In the genomic region with DNA sequence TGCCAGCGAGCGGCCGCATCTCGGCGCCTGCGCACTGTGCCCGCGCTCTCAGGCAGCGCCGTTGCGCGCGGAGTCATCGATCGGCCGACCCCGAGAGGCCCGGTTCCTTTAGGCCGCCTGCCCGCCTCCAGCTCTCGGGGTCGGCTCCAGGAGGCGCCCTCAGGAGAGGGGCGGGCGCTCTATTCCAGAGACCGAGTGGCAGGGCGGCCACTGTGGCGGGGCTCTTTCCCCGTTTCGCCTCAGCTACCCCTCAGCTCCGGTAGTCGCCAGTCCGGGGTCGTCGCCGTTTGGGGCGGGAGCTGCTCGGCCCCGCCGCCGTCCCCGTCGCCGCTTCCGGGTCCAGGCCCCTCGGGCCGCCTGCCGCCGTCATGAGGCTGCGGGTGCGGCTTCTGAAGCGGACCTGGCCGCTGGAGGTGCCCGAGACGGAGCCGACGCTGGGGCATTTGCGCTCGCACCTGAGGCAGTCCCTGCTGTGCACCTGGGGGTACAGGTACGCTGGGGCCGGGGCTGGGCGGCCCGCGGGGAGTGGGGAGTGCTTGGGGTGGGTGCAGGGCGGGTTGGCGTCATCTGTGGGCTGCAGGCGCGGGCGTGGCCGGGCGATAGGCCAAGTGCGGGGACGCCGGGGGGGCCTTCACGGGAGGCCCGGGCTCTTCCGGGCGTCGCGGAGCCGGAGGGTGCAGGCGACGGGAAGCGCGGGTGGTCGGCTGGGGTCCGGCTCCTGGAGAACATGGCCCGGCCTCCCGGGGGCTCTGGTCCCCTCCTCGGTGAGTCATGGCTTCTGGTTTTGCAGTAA, we compare ENCODE assay signal across 1 cellular context.
A peak's percentile ranks its signal among the peaks of the same experiment; 100 is the strongest.
TF ChIP-seq lines count a peak whose summit lies in the region.

A gene (plus strand): TSS at position 177 of the 793 bp plus-strand sequence. CDS start 192 bp downstream, at position 369.

TF ChIP-seq in K562, 482 proteins besides CTCF, POLR2A, EP300 and RAD21 (continued from another document and continues in another):
- TF ChIP-seq, protein P1, sequence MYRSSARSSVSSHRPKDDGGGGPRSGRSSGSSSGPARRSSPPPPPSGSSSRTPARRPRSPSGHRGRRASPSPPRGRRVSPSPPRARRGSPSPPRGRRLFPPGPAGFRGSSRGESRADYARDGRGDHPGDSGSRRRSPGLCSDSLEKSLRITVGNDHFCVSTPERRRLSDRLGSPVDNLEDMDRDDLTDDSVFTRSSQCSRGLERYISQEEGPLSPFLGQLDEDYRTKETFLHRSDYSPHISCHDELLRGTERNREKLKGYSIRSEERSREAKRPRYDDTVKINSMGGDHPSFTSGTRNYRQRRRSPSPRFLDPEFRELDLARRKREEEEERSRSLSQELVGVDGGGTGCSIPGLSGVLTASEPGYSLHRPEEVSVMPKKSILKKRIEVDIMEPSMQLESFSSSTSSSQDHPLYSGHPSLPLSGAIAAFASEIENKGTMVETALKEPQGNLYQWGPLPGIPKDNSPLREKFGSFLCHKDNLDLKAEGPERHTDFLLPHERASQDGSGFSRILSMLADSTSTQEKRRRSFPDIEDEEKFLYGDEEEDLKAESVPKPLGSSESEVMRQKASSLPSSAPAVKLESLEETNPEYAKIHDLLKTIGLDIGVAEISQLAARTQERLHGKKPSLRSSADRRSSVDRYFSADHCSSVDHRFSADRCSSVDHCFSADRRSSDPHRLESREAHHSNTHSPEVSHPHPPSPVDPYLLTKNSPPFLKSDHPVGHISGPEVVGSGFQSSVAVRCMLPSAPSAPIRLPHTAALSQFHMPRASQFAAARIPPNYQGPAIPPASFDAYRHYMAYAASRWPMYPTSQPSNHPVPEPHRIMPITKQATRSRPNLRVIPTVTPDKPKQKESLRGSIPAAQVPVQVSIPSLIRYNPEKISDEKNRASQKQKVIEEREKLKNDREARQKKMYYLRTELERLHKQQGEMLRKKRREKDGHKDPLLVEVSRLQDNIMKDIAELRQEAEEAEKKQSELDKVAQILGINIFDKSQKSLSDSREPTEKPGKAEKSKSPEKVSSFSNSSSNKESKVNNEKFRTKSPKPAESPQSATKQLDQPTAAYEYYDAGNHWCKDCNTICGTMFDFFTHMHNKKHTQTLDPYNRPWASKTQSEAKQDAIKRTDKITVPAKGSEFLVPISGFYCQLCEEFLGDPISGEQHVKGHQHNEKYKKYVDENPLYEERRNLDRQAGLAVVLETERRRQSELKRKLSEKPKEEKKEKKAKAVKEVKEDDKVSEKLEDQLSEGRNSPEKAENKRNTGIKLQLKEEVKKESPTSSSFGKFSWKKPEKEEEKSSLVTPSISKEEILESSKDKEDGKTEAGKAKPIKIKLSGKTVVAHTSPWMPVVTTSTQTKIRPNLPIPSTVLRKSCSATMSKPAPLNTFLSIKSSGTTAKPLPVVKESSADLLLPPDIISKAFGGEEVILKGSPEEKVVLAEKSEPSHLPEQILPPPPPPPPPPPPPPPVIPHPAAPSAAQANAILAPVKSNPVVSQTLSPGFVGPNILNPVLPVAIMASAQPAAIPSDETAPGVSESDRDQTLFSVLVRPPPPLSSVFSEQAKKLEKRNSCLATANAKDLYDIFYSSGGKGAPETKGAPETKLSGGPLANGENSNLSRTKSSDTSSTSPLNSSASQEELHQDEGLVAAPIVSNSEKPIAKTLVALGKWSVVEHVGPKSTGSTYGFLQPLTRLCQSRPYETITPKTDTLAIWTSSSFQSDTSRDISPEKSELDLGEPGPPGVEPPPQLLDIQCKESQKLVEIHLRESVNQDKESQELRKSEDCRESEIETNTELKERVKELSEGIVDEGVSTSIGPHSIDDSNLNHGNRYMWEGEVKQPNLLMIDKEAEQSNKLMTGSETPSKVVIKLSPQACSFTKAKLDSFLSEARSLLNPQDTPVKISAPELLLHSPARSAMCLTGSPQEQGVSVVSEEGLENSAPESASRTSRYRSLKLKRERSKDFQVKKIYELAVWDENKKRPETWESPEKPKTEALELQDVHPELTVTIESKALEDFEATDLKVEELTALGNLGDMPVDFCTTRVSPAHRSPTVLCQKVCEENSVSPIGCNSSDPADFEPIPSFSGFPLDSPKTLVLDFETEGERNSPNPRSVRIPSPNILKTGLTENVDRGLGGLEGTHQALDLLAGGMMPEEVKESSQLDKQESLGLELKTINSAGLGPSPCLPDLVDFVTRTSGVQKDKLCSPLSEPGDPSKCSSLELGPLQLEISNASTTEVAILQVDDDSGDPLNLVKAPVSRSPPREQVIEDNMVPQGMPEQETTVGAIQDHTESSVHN (IDR thresholded peaks at IDR 0.05; ENCODE audit: borderline replicate concordance in 1 of 2, low read depth in 1 of 2) = no peak
- TF ChIP-seq RFX5 (IDR thresholded peaks at IDR 0.05; ENCODE audit: low read depth, low read length) = no peak
- TF ChIP-seq, protein P2, sequence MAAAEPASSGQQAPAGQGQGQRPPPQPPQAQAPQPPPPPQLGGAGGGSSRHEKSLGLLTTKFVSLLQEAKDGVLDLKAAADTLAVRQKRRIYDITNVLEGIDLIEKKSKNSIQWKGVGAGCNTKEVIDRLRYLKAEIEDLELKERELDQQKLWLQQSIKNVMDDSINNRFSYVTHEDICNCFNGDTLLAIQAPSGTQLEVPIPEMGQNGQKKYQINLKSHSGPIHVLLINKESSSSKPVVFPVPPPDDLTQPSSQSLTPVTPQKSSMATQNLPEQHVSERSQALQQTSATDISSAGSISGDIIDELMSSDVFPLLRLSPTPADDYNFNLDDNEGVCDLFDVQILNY (CRISPR knock-in tag; IDR thresholded peaks at IDR 0.05) = no peak
- no peak for TF ChIP-seq STAG1 (CRISPR knock-in tag; IDR thresholded peaks at IDR 0.05; ENCODE audit: borderline replicate concordance)
- TF ChIP-seq, protein P3, sequence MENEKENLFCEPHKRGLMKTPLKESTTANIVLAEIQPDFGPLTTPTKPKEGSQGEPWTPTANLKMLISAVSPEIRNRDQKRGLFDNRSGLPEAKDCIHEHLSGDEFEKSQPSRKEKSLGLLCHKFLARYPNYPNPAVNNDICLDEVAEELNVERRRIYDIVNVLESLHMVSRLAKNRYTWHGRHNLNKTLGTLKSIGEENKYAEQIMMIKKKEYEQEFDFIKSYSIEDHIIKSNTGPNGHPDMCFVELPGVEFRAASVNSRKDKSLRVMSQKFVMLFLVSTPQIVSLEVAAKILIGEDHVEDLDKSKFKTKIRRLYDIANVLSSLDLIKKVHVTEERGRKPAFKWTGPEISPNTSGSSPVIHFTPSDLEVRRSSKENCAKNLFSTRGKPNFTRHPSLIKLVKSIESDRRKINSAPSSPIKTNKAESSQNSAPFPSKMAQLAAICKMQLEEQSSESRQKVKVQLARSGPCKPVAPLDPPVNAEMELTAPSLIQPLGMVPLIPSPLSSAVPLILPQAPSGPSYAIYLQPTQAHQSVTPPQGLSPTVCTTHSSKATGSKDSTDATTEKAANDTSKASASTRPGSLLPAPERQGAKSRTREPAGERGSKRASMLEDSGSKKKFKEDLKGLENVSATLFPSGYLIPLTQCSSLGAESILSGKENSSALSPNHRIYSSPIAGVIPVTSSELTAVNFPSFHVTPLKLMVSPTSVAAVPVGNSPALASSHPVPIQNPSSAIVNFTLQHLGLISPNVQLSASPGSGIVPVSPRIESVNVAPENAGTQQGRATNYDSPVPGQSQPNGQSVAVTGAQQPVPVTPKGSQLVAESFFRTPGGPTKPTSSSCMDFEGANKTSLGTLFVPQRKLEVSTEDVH (IDR thresholded peaks at IDR 0.05; ENCODE audit: low read depth, partially characterized antibody) = no peak
- TF ChIP-seq, protein P4, sequence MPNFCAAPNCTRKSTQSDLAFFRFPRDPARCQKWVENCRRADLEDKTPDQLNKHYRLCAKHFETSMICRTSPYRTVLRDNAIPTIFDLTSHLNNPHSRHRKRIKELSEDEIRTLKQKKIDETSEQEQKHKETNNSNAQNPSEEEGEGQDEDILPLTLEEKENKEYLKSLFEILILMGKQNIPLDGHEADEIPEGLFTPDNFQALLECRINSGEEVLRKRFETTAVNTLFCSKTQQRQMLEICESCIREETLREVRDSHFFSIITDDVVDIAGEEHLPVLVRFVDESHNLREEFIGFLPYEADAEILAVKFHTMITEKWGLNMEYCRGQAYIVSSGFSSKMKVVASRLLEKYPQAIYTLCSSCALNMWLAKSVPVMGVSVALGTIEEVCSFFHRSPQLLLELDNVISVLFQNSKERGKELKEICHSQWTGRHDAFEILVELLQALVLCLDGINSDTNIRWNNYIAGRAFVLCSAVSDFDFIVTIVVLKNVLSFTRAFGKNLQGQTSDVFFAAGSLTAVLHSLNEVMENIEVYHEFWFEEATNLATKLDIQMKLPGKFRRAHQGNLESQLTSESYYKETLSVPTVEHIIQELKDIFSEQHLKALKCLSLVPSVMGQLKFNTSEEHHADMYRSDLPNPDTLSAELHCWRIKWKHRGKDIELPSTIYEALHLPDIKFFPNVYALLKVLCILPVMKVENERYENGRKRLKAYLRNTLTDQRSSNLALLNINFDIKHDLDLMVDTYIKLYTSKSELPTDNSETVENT (CRISPR knock-in tag; IDR thresholded peaks at IDR 0.05) = no peak
- TF ChIP-seq KAT7 (CRISPR knock-in tag; IDR thresholded peaks at IDR 0.05; ENCODE audit: borderline replicate concordance) = no peak; the same call in 1 of the 2 replicates
- TF ChIP-seq NFATC3 (IDR thresholded peaks at IDR 0.05) = no peak
- TF ChIP-seq ZNF76 (CRISPR knock-in tag; IDR thresholded peaks at IDR 0.05; ENCODE audit: borderline replicate concordance) = no peak
- TF ChIP-seq, protein P5, sequence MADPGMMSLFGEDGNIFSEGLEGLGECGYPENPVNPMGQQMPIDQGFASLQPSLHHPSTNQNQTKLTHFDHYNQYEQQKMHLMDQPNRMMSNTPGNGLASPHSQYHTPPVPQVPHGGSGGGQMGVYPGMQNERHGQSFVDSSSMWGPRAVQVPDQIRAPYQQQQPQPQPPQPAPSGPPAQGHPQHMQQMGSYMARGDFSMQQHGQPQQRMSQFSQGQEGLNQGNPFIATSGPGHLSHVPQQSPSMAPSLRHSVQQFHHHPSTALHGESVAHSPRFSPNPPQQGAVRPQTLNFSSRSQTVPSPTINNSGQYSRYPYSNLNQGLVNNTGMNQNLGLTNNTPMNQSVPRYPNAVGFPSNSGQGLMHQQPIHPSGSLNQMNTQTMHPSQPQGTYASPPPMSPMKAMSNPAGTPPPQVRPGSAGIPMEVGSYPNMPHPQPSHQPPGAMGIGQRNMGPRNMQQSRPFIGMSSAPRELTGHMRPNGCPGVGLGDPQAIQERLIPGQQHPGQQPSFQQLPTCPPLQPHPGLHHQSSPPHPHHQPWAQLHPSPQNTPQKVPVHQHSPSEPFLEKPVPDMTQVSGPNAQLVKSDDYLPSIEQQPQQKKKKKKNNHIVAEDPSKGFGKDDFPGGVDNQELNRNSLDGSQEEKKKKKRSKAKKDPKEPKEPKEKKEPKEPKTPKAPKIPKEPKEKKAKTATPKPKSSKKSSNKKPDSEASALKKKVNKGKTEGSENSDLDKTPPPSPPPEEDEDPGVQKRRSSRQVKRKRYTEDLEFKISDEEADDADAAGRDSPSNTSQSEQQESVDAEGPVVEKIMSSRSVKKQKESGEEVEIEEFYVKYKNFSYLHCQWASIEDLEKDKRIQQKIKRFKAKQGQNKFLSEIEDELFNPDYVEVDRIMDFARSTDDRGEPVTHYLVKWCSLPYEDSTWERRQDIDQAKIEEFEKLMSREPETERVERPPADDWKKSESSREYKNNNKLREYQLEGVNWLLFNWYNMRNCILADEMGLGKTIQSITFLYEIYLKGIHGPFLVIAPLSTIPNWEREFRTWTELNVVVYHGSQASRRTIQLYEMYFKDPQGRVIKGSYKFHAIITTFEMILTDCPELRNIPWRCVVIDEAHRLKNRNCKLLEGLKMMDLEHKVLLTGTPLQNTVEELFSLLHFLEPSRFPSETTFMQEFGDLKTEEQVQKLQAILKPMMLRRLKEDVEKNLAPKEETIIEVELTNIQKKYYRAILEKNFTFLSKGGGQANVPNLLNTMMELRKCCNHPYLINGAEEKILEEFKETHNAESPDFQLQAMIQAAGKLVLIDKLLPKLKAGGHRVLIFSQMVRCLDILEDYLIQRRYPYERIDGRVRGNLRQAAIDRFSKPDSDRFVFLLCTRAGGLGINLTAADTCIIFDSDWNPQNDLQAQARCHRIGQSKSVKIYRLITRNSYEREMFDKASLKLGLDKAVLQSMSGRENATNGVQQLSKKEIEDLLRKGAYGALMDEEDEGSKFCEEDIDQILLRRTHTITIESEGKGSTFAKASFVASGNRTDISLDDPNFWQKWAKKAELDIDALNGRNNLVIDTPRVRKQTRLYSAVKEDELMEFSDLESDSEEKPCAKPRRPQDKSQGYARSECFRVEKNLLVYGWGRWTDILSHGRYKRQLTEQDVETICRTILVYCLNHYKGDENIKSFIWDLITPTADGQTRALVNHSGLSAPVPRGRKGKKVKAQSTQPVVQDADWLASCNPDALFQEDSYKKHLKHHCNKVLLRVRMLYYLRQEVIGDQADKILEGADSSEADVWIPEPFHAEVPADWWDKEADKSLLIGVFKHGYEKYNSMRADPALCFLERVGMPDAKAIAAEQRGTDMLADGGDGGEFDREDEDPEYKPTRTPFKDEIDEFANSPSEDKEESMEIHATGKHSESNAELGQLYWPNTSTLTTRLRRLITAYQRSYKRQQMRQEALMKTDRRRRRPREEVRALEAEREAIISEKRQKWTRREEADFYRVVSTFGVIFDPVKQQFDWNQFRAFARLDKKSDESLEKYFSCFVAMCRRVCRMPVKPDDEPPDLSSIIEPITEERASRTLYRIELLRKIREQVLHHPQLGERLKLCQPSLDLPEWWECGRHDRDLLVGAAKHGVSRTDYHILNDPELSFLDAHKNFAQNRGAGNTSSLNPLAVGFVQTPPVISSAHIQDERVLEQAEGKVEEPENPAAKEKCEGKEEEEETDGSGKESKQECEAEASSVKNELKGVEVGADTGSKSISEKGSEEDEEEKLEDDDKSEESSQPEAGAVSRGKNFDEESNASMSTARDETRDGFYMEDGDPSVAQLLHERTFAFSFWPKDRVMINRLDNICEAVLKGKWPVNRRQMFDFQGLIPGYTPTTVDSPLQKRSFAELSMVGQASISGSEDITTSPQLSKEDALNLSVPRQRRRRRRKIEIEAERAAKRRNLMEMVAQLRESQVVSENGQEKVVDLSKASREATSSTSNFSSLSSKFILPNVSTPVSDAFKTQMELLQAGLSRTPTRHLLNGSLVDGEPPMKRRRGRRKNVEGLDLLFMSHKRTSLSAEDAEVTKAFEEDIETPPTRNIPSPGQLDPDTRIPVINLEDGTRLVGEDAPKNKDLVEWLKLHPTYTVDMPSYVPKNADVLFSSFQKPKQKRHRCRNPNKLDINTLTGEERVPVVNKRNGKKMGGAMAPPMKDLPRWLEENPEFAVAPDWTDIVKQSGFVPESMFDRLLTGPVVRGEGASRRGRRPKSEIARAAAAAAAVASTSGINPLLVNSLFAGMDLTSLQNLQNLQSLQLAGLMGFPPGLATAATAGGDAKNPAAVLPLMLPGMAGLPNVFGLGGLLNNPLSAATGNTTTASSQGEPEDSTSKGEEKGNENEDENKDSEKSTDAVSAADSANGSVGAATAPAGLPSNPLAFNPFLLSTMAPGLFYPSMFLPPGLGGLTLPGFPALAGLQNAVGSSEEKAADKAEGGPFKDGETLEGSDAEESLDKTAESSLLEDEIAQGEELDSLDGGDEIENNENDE (IDR thresholded peaks at IDR 0.05; ENCODE audit: low read depth, low read length) = no peak
- no peak for TF ChIP-seq CBX5 (IDR thresholded peaks at IDR 0.05; ENCODE audit: borderline replicate concordance, low read depth)
- TF ChIP-seq CCNT2 (IDR thresholded peaks at IDR 0.05; ENCODE audit: borderline replicate concordance, extremely low read depth, insufficient read length, low read depth, low read length) = peak; percentile 83
- no peak for TF ChIP-seq ZNF23 (CRISPR knock-in tag; IDR thresholded peaks at IDR 0.05)
- TF ChIP-seq GATAD2B (IDR thresholded peaks at IDR 0.05; ENCODE audit: borderline replicate concordance) = no peak
- peak; percentile 76 for TF ChIP-seq SUPT5H (IDR thresholded peaks at IDR 0.05)
- TF ChIP-seq IRF2 (CRISPR knock-in tag; IDR thresholded peaks at IDR 0.05) = no peak
- TF ChIP-seq CXXC5 (CRISPR knock-in tag; IDR thresholded peaks at IDR 0.05) = peak; percentile 82
- TF ChIP-seq, protein P6, sequence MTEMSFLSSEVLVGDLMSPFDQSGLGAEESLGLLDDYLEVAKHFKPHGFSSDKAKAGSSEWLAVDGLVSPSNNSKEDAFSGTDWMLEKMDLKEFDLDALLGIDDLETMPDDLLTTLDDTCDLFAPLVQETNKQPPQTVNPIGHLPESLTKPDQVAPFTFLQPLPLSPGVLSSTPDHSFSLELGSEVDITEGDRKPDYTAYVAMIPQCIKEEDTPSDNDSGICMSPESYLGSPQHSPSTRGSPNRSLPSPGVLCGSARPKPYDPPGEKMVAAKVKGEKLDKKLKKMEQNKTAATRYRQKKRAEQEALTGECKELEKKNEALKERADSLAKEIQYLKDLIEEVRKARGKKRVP (CRISPR knock-in tag; IDR thresholded peaks at IDR 0.05) = no peak
